Comparison of ENCODE assay signal across 22 cellular contexts in the genomic region with DNA sequence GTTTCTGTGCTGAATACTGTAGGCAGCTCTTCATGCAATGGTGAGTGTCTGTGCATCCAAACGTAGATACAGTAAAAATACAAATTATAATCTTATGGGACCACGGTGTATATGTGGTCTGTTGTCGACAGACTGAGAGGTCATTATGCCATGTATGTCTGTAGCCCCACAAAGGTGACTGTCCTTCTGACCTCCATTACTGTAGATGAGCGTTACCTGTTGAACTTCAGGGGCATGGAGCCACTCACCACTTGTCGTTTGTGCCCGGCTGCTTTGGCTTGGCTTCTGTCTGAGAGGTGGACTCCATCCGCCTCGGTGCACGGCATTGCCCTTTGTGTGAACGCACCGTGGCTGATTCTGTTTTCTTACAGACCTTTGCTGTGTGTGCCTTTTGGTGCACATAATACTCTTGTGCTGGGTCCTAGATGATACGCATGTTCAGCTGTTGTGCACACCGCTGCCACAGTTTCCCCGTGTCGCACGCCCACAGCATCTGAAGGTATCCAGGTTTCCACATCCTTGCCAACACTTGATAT. TPM values are rescaled to one million over a fixed set of nuclear protein-coding genes. Genes with fewer than 3 reads are reported as not detected.
DNase-seq lines count a peak whose midpoint lies in the region; TF ChIP-seq lines count a peak whose summit lies in the region.
"Had no signal": no experiment of that assay in that cellular context is flagged by ENCODE, and none has a peak within 500 bp of the region (broad histone marks: within the 10 kb centered on the region; RNA-seq: fewer than 3 reads in every experiment).

No MANE protein-coding gene starts in this region.

- no peaks in the 10 kb centered on the region for H3K27me3 ChIP-seq in breast epithelium
- H3K27me3 ChIP-seq in PC-9 (ENCODE audit: insufficient read depth, low read depth): no peaks in the 10 kb centered on the region
- H3K27me3 ChIP-seq in endocrine pancreas (ENCODE audit: control insufficient read depth, insufficient read depth, low read length): no peaks in the 10 kb centered on the region
- H3K27me3 ChIP-seq in stomach: no peaks in the 10 kb centered on the region
- H3K27me3 ChIP-seq: ascending aorta, heart right ventricle, upper lobe of left lung had no signal

- H3K4me3 Mint-ChIP-seq in MCF 10A (ENCODE audit: unreplicated experiment) (no peak overlapping the region), progenitor cell of endocrine pancreas (ENCODE audit: low read depth) (peak overlapping the region; percentile 79), HFFc6 (no peak overlapping the region)

- H3K27ac ChIP-seq in breast epithelium (no peak overlapping the region), PC-9 (no peak overlapping the region), stomach (no peak overlapping the region)
- H3K27ac ChIP-seq: ascending aorta, heart right ventricle, upper lobe of left lung had no signal

- H3K9me3 Mint-ChIP-seq in MCF 10A (ENCODE audit: unreplicated experiment): peaks cover 3% of the 10 kb centered on the region
- H3K9me3 Mint-ChIP-seq in progenitor cell of endocrine pancreas (ENCODE audit: low read depth): no peaks in the 10 kb centered on the region
- H3K9me3 Mint-ChIP-seq in HFFc6: no peaks in the 10 kb centered on the region
- H3K9me3 Mint-ChIP-seq: activated B cell treated with CpG ODN at 0.5 μM for 24 hours; CD8-positive, alpha-beta memory T cell; mesothelial cell of epicardium; T-helper 1 cell treated with Interleukin-12 subunit alpha and Interleukin-12 subunit beta and Interleukin-4 antibody, amounts not matched to agents 30 μg/mL and 1 μg/mL, for 36 hours had no signal

- H3K4me1 ChIP-seq in breast epithelium: peaks cover 0 to 19% of the 10 kb centered on the region in 2 donors
- peaks cover 23% of the 10 kb centered on the region for H3K4me1 ChIP-seq in PC-9 (replicated peaks; ENCODE audit: insufficient read depth)
- peaks cover 6% of the 10 kb centered on the region for H3K4me1 ChIP-seq in endocrine pancreas (ENCODE audit: control insufficient read depth, insufficient read depth, low read length)
- H3K4me1 ChIP-seq in stomach: peaks cover 19 to 66% (median 44%) of the 10 kb centered on the region in 4 donors

- CTCF ChIA-PET in MCF 10A (lab: Yijun Ruan, JAX) (interaction anchor here (0.7 to 1.4 kb wide), 2 partner anchors 17 to 109 kb away, joined by 3 to 7 read pairs; no protein-coding TSS in a partner anchor), PC-9 (lab: Charles Lee) (no interaction called here)

- intact Hi-C loops in MCF 10A (cut with micrococcal nuclease): no loop called here
- intact Hi-C loops in breast epithelium (cut with DNase I; ENCODE audit: low total_unique reads): no loop called here
- intact Hi-C loops in PC-9 (cut with micrococcal nuclease; ENCODE audit: unreplicated experiment): no loop called here
- intact Hi-C loops in stomach (cut with DNase I; ENCODE audit: low total_unique reads): no loop called here

- no peaks in the 10 kb centered on the region for H3K9me3 ChIP-seq in breast epithelium
- no peaks in the 10 kb centered on the region for H3K9me3 ChIP-seq in PC-9 (ENCODE audit: insufficient read depth, low read depth)
- no peaks in the 10 kb centered on the region for H3K9me3 ChIP-seq in endocrine pancreas (ENCODE audit: control insufficient read depth, low read length)
- H3K9me3 ChIP-seq in stomach: no peaks in the 10 kb centered on the region
- H3K9me3 ChIP-seq: ascending aorta, upper lobe of left lung had no signal

- H2AFZ ChIP-seq in PC-9: no peak overlapping the region

- DNase-seq in MCF 10A (ENCODE audit: unreplicated experiment) (no peak), breast epithelium (ENCODE audit: low spot score in 2 of 2) (no peak), PC-9 (no peak), progenitor cell of endocrine pancreas (ENCODE audit: low spot score, unreplicated experiment) (no peak), HFFc6 (no peak), stomach (no peak), NCI-H2029 treated with DMSO at 0.1 percent for 48 hours (lab: John Stamatoyannopoulos, UW) (no peak)
- DNase-seq: activated B cell treated with CpG ODN at 0.5 μM for 24 hours; CD8-positive, alpha-beta memory T cell; DMS79; heart right ventricle; kidney; NCI-H2029; NCI-H510A; right cardiac atrium; SHP77; stimulated activated naive CD4-positive, alpha-beta T cell; upper lobe of left lung had no signal

- H3K36me3 ChIP-seq in breast epithelium (no peaks in the 10 kb centered on the region), PC-9 (ENCODE audit: low read depth) (peaks cover 42% of the 10 kb centered on the region), endocrine pancreas (ENCODE audit: control insufficient read depth, insufficient read depth, low read length) (no peaks in the 10 kb centered on the region), stomach (peaks cover 0 to 36% (median 24%) of the 10 kb centered on the region in 4 donors)

- H3K9ac ChIP-seq in endocrine pancreas (ENCODE audit: control insufficient read depth, insufficient read depth, low read length): peak overlapping the region; percentile 23

- H3K4me3 ChIP-seq in breast epithelium (no peak overlapping the region), PC-9 (no peak overlapping the region), endocrine pancreas (ENCODE audit: control insufficient read depth, insufficient read depth, low read length) (peak overlapping the region; percentile 77), stomach (no peak overlapping the region)
- H3K4me3 ChIP-seq: upper lobe of left lung had no signal

- H3K4me2 ChIP-seq in PC-9: peak overlapping the region; percentile 94

- no peaks in the 10 kb centered on the region for H3K9me2 ChIP-seq in PC-9 (ENCODE audit: insufficient read depth)

- peaks cover 24% of the 10 kb centered on the region for H3F3A ChIP-seq in PC-9 (ENCODE audit: insufficient read depth, low read depth)

- peaks cover 75% of the 10 kb centered on the region for H3K79me2 ChIP-seq in PC-9 (ENCODE audit: low read depth)

- no TSS peak for BruUV-seq in MCF 10A (replicated peaks; lab: Mats Ljungman, UMichigan)
- no TSS peak for BruUV-seq in PC-9 (replicated peaks; lab: Mats Ljungman, UMichigan)

- TF ChIP-seq POLR2A in breast epithelium (IDR thresholded peaks at IDR 0.05) (no peak), stomach (IDR thresholded peaks at IDR 0.05) (no peak)

- peaks cover 39% of the 10 kb centered on the region for H3K4me1 Mint-ChIP-seq in MCF 10A (ENCODE audit: insufficient read depth, unreplicated experiment)
- peaks cover 26% of the 10 kb centered on the region for H3K4me1 Mint-ChIP-seq in progenitor cell of endocrine pancreas (ENCODE audit: low read depth)
- H3K4me1 Mint-ChIP-seq in HFFc6 (ENCODE audit: low read depth): peaks cover 50% of the 10 kb centered on the region

- H3K27me3 Mint-ChIP-seq in MCF 10A (ENCODE audit: insufficient read depth, unreplicated experiment) (no peaks in the 10 kb centered on the region), progenitor cell of endocrine pancreas (no peaks in the 10 kb centered on the region), HFFc6 (ENCODE audit: insufficient read depth) (no peaks in the 10 kb centered on the region; the same call in none of the 2 replicates)
- H3K27me3 Mint-ChIP-seq: activated B cell treated with CpG ODN at 0.5 μM for 24 hours; CD8-positive, alpha-beta memory T cell had no signal

- H4K20me1 ChIP-seq in PC-9 (ENCODE audit: insufficient read depth): peaks cover 67% of the 10 kb centered on the region

- no peak for TF ChIP-seq EP300 in stomach (IDR thresholded peaks at IDR 0.05)

- 89 to 97% (median 96%) methylated on average over 15 to 16 of the region's 16 CpGs for WGBS in stomach, 5 donors

- POLR2A ChIA-PET in MCF 10A (lab: Yijun Ruan, JAX) (interaction anchor here (0.7 to 1.4 kb wide), 3 partner anchors 9 to 97 kb away, joined by 3 to 4 read pairs (median 4); no protein-coding TSS in a partner anchor), PC-9 (lab: Charles Lee; ENCODE audit: unreplicated experiment) (no interaction called here)

- TF ChIP-seq CTCF in MCF 10A (IDR thresholded peaks at IDR 0.05; ENCODE audit: unreplicated experiment): no peak
- no peak for TF ChIP-seq CTCF in breast epithelium (IDR thresholded peaks at IDR 0.05)
- TF ChIP-seq CTCF in PC-9 (conservative IDR thresholded peaks at IDR 0.05): no peak
- TF ChIP-seq CTCF in progenitor cell of endocrine pancreas (IDR thresholded peaks at IDR 0.05; ENCODE audit: unreplicated experiment): no peak
- TF ChIP-seq CTCF in HFFc6 (IDR thresholded peaks at IDR 0.05): no peak
- TF ChIP-seq CTCF in stomach (IDR thresholded peaks at IDR 0.05): no peak

- H3K27ac Mint-ChIP-seq in MCF 10A (ENCODE audit: low read depth, unreplicated experiment): peak overlapping the region; percentile 80
- no peak overlapping the region for H3K27ac Mint-ChIP-seq in progenitor cell of endocrine pancreas
- H3K27ac Mint-ChIP-seq in HFFc6: no peak overlapping the region
- H3K27ac Mint-ChIP-seq: activated B cell treated with CpG ODN at 0.5 μM for 24 hours; T-helper 1 cell treated with Interleukin-12 subunit alpha and Interleukin-12 subunit beta and Interleukin-4 antibody, amounts not matched to agents 30 μg/mL and 1 μg/mL, for 36 hours had no signal

- peaks cover 37% of the 10 kb centered on the region for H3K36me3 Mint-ChIP-seq in MCF 10A (ENCODE audit: insufficient read depth, unreplicated experiment)
- peaks cover 18% of the 10 kb centered on the region for H3K36me3 Mint-ChIP-seq in progenitor cell of endocrine pancreas (ENCODE audit: insufficient read depth)
- H3K36me3 Mint-ChIP-seq in HFFc6 (ENCODE audit: low read depth): peaks cover 29% of the 10 kb centered on the region

RNA-seq across cellular contexts. Expression of a gene that starts 2.9 kb away (rescaled TPM):
- total RNA-seq in MCF 10A (2022) (61.9 and 72.8 TPM in 2 replicates), breast epithelium (10 to 100 TPM; 63.0 to 96.4 (median 87.4) TPM), PC-9 (2021) (71.0 and 77.6 TPM in 2 replicates), progenitor cell of endocrine pancreas (60.9 and 62.5 TPM in 2 replicates), stomach (100 to 1,000 TPM in 2 of 5 donors, 10 to 100 TPM in 3; 60.9 to 162 (median 84.3) TPM)
- 10 to 100 TPM; 64.2 to 80.1 (median 73.1) TPM for total RNA-seq in HFFc6 (2021; fragmentation: NEBNext Ultra II Directional; extraction: Animal tissue kit (Norgen Biotek cat#: 25700))
- 10 to 100 TPM; 13.5 to 23.4 (median 19.6) TPM for polyA plus RNA-seq in stomach
